ENCODE assay signal across 8 cellular contexts in genomic region chr11:19259487-19260345, GRCh38. TPM values are rescaled to one million over a fixed set of nuclear protein-coding genes. Genes with fewer than 3 reads are reported as not detected.
DNase-seq lines count a peak whose midpoint lies in the region; ATAC-seq and TF ChIP-seq lines count a peak whose summit lies in the region.

No MANE protein-coding gene starts in this region.

- H3K27ac ChIP-seq in PC-3 (ENCODE audit: low read length) (no peak overlapping the region), osteoblast (ENCODE audit: low read depth, low read length) (no peak overlapping the region), tibial nerve (no peak overlapping the region)

- 55 to 56% methylated on average over 6 of the region's 6 CpGs for WGBS in tibial nerve, 2 donors

- no peaks in the 10 kb centered on the region for H3K27me3 ChIP-seq in PC-3 (ENCODE audit: low read length)
- peaks cover 34% of the 10 kb centered on the region for H3K27me3 ChIP-seq in osteoblast (ENCODE audit: insufficient read depth, low read length)
- H3K27me3 ChIP-seq in tibial nerve: no peaks in the 10 kb centered on the region

- no peak overlapping the region for H3K27ac Mint-ChIP-seq in activated T-helper 17 cell treated with anti-CD3 and anti-CD28 coated beads, Interleukin-2, amount 50 U/mL, for 72 hours

- peak overlapping the region; percentile 72; the same call in 1 of the 2 replicates for H2AFZ ChIP-seq in PC-3 (ENCODE audit: low read length)
- H2AFZ ChIP-seq in osteoblast (ENCODE audit: low read length): no peak overlapping the region

- no peaks in the 10 kb centered on the region for H3K79me2 ChIP-seq in PC-3 (ENCODE audit: low read length)
- no peaks in the 10 kb centered on the region for H3K79me2 ChIP-seq in osteoblast (ENCODE audit: insufficient read depth, low read length)

- intact Hi-C loops in Right ventricle myocardium inferior (cut with DNase I) (no loop called here), cardiac septum (cut with DNase I) (loop anchor here (5.0 to 10.0 kb wide), 2 partner anchors 185 to 293 kb away; no protein-coding TSS in a partner anchor), PC-3 (cut with micrococcal nuclease) (loop anchor here (1.0 to 5.0 kb wide), 4 partner anchors 53 to 294 kb away; no protein-coding TSS in a partner anchor)

- CTCF ChIA-PET in PC-3 (lab: Charles Lee): interaction anchor here (0.6 to 1.0 kb wide), 4 partner anchors 103 to 782 kb away, joined by 3 to 4 read pairs (median 4); no protein-coding TSS in a partner anchor

- H3K27me3 Mint-ChIP-seq in activated T-helper 17 cell treated with anti-CD3 and anti-CD28 coated beads, Interleukin-2, amount 50 U/mL, for 72 hours: peaks cover 8% of the 10 kb centered on the region

- H3K4me3 Mint-ChIP-seq in activated T-helper 17 cell treated with anti-CD3 and anti-CD28 coated beads, Interleukin-2, amount 50 U/mL, for 72 hours: no peak overlapping the region

- H3K4me1 ChIP-seq in PC-3 (ENCODE audit: insufficient read depth, low read length) (no peaks in the 10 kb centered on the region), osteoblast (ENCODE audit: insufficient read depth, low read length) (no peaks in the 10 kb centered on the region), tibial nerve (peaks cover 0 to 4% (median 1%) of the 10 kb centered on the region in 4 donors)

- ATAC-seq in Right ventricle myocardium inferior (peak; percentile 48), HG03378 (IDR thresholded peaks at IDR 0.05; ENCODE audit: unreplicated experiment) (peak; percentile 76), PC-3 (peak; percentile 84)
- peak; percentile 76 for ATAC-seq in activated T-helper 17 cell treated with anti-CD3 and anti-CD28 coated beads, Interleukin-2, amount 50 U/mL, for 72 hours (replicated peaks)

- H3K36me3 ChIP-seq in PC-3 (ENCODE audit: low read depth, low read length): no peaks in the 10 kb centered on the region
- no peaks in the 10 kb centered on the region for H3K36me3 ChIP-seq in osteoblast (ENCODE audit: insufficient read depth, low read length)
- no peaks in the 10 kb centered on the region for H3K36me3 ChIP-seq in tibial nerve

- H3K4me1 Mint-ChIP-seq in activated T-helper 17 cell treated with anti-CD3 and anti-CD28 coated beads, Interleukin-2, amount 50 U/mL, for 72 hours: no peaks in the 10 kb centered on the region

- peaks cover 4% of the 10 kb centered on the region for H3K9me3 Mint-ChIP-seq in activated T-helper 17 cell treated with anti-CD3 and anti-CD28 coated beads, Interleukin-2, amount 50 U/mL, for 72 hours

- H3K9me2 ChIP-seq in PC-3 (replicated peaks; ENCODE audit: low read length): no peaks in the 10 kb centered on the region

- TF ChIP-seq CTCF in PC-3 (conservative IDR thresholded peaks at IDR 0.05; ENCODE audit: low read depth, low read length) (peak; percentile 91), fibroblast of the aortic adventitia (IDR thresholded peaks at IDR 0.05; ENCODE audit: insufficient read depth, low read length) (peak; percentile 96), osteoblast (IDR thresholded peaks at IDR 0.05; ENCODE audit: extremely low read depth, low read depth, low read length) (peak; percentile 97), tibial nerve (IDR thresholded peaks at IDR 0.05) (peak; percentile 68 to 95 (median 88))

- no peak overlapping the region for H3K9ac ChIP-seq in PC-3 (ENCODE audit: low read length)

- H3K4me2 ChIP-seq in PC-3 (ENCODE audit: low read length) (peak overlapping the region; percentile 77), osteoblast (ENCODE audit: insufficient read depth, low read length) (peak overlapping the region; percentile 70)

- BruUV-seq in PC-3 (replicated peaks; lab: Mats Ljungman, UMichigan): no TSS peak

- TF ChIP-seq POLR2A in tibial nerve (IDR thresholded peaks at IDR 0.05): no peak

- H3K4me3 ChIP-seq in PC-3 (ENCODE audit: low read length) (peak overlapping the region; percentile 58), fibroblast of the aortic adventitia (ENCODE audit: low read depth, low read length) (peak overlapping the region; percentile 9), osteoblast (ENCODE audit: insufficient read depth, low read length) (peak overlapping the region; percentile 15), tibial nerve (peak overlapping the region in 1 of 4 donors; percentile 3)

- no peaks in the 10 kb centered on the region for H3F3A ChIP-seq in PC-3 (ENCODE audit: low read length, unreplicated experiment)

- H3K9me3 ChIP-seq in PC-3 (ENCODE audit: low read length) (no peaks in the 10 kb centered on the region), osteoblast (ENCODE audit: low read depth, low read length) (no peaks in the 10 kb centered on the region), tibial nerve (no peaks in the 10 kb centered on the region)

- peak; percentile 80 for DNase-seq in Right ventricle myocardium inferior (ENCODE audit: missing footprints)
- no peak for DNase-seq in cardiac septum (ENCODE audit: low spot score)
- DNase-seq in PC-3: peak; percentile 76
- DNase-seq in fibroblast of the aortic adventitia (ENCODE audit: low read depth): peak; percentile 69
- no peak for DNase-seq in osteoblast (ENCODE audit: insufficient read length, low spot score, missing footprints)
- DNase-seq in tibial nerve (ENCODE audit: low spot score in 2 of 2): peak; percentile 53 to 81

- H4K20me1 ChIP-seq in PC-3 (ENCODE audit: low read length) (no peaks in the 10 kb centered on the region), osteoblast (ENCODE audit: insufficient read depth, low read length) (no peaks in the 10 kb centered on the region)

- TF ChIP-seq EP300 in tibial nerve (IDR thresholded peaks at IDR 0.05): no peak

- POLR2A ChIA-PET in PC-3 (lab: Charles Lee; ENCODE audit: unreplicated experiment): no interaction called here

- no peaks in the 10 kb centered on the region for H3K36me3 Mint-ChIP-seq in activated T-helper 17 cell treated with anti-CD3 and anti-CD28 coated beads, Interleukin-2, amount 50 U/mL, for 72 hours (ENCODE audit: low read depth)

RNA-seq across cellular contexts. Expression of gene E2F8, which starts 19.0 kb away (rescaled TPM):
- total RNA-seq in Right ventricle myocardium inferior (1.7 TPM), cardiac septum (4.5 TPM), PC-3 (2014; rRNA removed) (11.9 and 12.3 TPM in 2 replicates), fibroblast of the aortic adventitia (ENCODE audit: low replicate concordance) (4.4 TPM in 1 of 2 replicates, not detected in the other), osteoblast (0.29 and 0.36 TPM in 2 replicates), tibial nerve (not detected)
- total RNA-seq in activated T-helper 17 cell treated with anti-CD3 and anti-CD28 coated beads, Interleukin-2, amount 50 U/mL, for 72 hours: 10 to 100 TPM; 15.7 to 26.1 TPM

RNA-seq across cellular contexts. Expression of gene CSRP3, which starts 57.9 kb away (rescaled TPM):
- total RNA-seq in Right ventricle myocardium inferior: 1,720 TPM
- 2,895 TPM for total RNA-seq in cardiac septum
- not detected in 2 replicates for total RNA-seq in PC-3 (2014; rRNA removed)
- total RNA-seq in activated T-helper 17 cell treated with anti-CD3 and anti-CD28 coated beads, Interleukin-2, amount 50 U/mL, for 72 hours: not detected
- 0.27 TPM in 1 of 2 replicates, not detected in the other for total RNA-seq in fibroblast of the aortic adventitia (ENCODE audit: low replicate concordance)
- total RNA-seq in osteoblast: not detected in 2 replicates
- total RNA-seq in tibial nerve: not detected

Comparison
In these comparisons a context has a peak if more than half of its experiments do, and no peak if none do; other contexts are left out.
1. DNase-seq: peak in Right ventricle myocardium inferior (single experiment), PC-3 (single experiment), fibroblast of the aortic adventitia (single experiment) and tibial nerve (2 of 2); none in cardiac septum (single experiment) and osteoblast (single experiment).
2. RNA of gene CSRP3, which starts 57.9 kb away (total RNA-seq): 2,895 TPM in cardiac septum (single experiment) and 1,720 TPM in Right ventricle myocardium inferior (single experiment); 0.27 TPM in fibroblast of the aortic adventitia, not detected in PC-3, not detected in activated T-helper 17 cell treated with anti-CD3 and anti-CD28 coated beads, Interleukin-2, amount 50 U/mL, for 72 hours, not detected in osteoblast and not detected in tibial nerve; every median in the first group is over 1,000 times any median in the second.
3. Peak in every context shown above with its lines, with median percentiles within 50 percentile points of each other: ATAC-seq and CTCF ChIP-seq.